In the genomic region with DNA sequence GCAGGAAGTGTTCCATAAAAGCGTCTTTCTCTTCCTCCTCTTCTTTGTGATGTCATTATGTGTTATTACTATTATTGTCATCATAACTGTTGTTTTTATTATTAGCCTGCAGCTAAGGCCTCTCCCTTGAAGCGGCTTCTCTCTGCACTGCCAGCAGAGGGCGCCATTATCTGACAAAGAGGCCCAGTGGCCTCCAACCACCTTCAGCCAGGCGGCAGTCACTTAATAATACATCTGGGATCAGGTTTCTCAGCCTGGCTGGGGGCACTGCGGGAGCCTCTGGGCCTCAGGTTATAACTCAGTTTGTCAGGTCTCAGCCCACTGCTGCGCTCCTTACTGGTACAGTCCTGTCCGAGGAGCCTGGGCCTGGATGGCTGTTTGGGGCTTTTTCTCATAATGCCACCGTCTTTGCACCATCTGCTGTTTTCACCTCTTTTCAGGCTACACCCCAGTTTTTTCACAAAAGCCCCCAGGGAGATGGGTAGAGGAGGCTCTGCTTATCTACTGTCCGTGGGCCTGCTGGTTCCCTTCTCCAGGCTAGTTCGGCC, we compare ENCODE assay signal across 9 cellular contexts.
DNase-seq lines count a peak whose midpoint lies in the region; ATAC-seq, FAIRE-seq and TF ChIP-seq lines count a peak whose summit lies in the region.
"Had no signal": no experiment of that assay in that cellular context is flagged by ENCODE, and none has a peak within 500 bp of the region (broad histone marks: within the 10 kb centered on the region; RNA-seq: fewer than 3 reads in every experiment).

No MANE protein-coding gene starts in this region.

- H3K27me3 Mint-ChIP-seq in CD8-positive, alpha-beta memory T cell, result peaks cover 3 to 7% of the 10 kb centered on the region in 2 donors

- H3K9me3 Mint-ChIP-seq in CD8-positive, alpha-beta memory T cell, result peaks cover 0 to 3% (median 0%) of the 10 kb centered on the region in 5 donors
- H3K9me3 Mint-ChIP-seq: naive thymus-derived CD8-positive, alpha-beta T cell had no signal

- DNase-seq in AML-193 (lab: John Stamatoyannopoulos, UW) (peak; percentile 50 to 52), MG63 (peak; percentile 85), SK-N-SH (peak; percentile 77), GM12878 (ENCODE audit: low read depth, low spot score) (no peak), keratinocyte (ENCODE audit: low read depth, low spot score) (peak; percentile 35)
- DNase-seq in stimulated activated CD8-positive, alpha-beta memory T cell treated with anti-CD3 and anti-CD28 coated beads, Interleukin-15, amount 100 ng/mL, for 24 hours (ENCODE audit: low read depth), result peak; percentile 16
- DNase-seq in CD8-positive, alpha-beta memory T cell, result no peak

- POLR2A ChIA-PET in SK-N-SH (lab: Yijun Ruan, JAX), result interaction anchor here (1.1 kb wide), 1 partner anchor 92 kb away, joined by 6 read pairs; no protein-coding TSS in a partner anchor
- POLR2A ChIA-PET in GM12878 (lab: Charles Lee), result no interaction called here
- POLR2A ChIA-PET in CD8-positive, alpha-beta memory T cell (lab: Charles Lee), result no interaction called here

- in situ Hi-C loops in GM12878 (cut with MboI), result no loop called here

- no peaks in the 10 kb centered on the region for H3K9me2 ChIP-seq in SK-N-SH

- WGBS in SK-N-SH (ENCODE audit: low lambda C conversion rate), result 31% methylated on average over 9 of the region's 10 CpGs
- WGBS in GM12878 (ENCODE audit: insufficient coverage, insufficient replicate concordance, low lambda C conversion rate, missing lambda C conversion rate), result 48% methylated on average over 10 of the region's 10 CpGs

- H3K27ac Mint-ChIP-seq in CD8-positive, alpha-beta memory T cell, result no peak overlapping the region
- H3K27ac Mint-ChIP-seq: naive thymus-derived CD8-positive, alpha-beta T cell had no signal

- RAD21 ChIA-PET in GM12878 (lab: Charles Lee; ENCODE audit: unreplicated experiment), result interaction anchor here (2.4 kb wide), 1 partner anchor 466 kb away, joined by 8 read pairs; no protein-coding TSS in a partner anchor

- H3K9me3 ChIP-seq in MG63 (no peaks in the 10 kb centered on the region), SK-N-SH (no peaks in the 10 kb centered on the region), GM12878 (replicated peaks; ENCODE audit: control insufficient read depth, insufficient read depth, low read length) (no peaks in the 10 kb centered on the region; the same call in 2 of the 3 replicates), keratinocyte (ENCODE audit: control insufficient read depth, low read depth, low read length) (no peaks in the 10 kb centered on the region)
- no peaks in the 10 kb centered on the region for H3K9me3 ChIP-seq in CD8-positive, alpha-beta memory T cell (ENCODE audit: low read length)

- ATAC-seq in GM18511 (IDR thresholded peaks at IDR 0.05; ENCODE audit: unreplicated experiment) (peak; percentile 72), GM12878 (peak; percentile 89)
- ATAC-seq: naive thymus-derived CD8-positive, alpha-beta T cell had no signal

- TF ChIP-seq POLR2A in GM12878 (IDR thresholded peaks at IDR 0.05; ENCODE audit: low read depth, low read length), result no peak

- no peak overlapping the region for H3K4me3 Mint-ChIP-seq in CD8-positive, alpha-beta memory T cell
- H3K4me3 Mint-ChIP-seq: naive thymus-derived CD8-positive, alpha-beta T cell had no signal

- H3K27ac ChIP-seq in SK-N-SH (ENCODE audit: low read depth in 2 of 2, low read length in 1 of 2), result peak overlapping the region in 1 of 2 experiments; percentile 95; a peak in 2 of 4 replicates
- no peak overlapping the region for H3K27ac ChIP-seq in GM12878 (ENCODE audit: control insufficient read depth, insufficient read depth)
- H3K27ac ChIP-seq in keratinocyte (ENCODE audit: control insufficient read depth, insufficient read depth, low read length), result no peak overlapping the region
- H3K27ac ChIP-seq in CD8-positive, alpha-beta memory T cell (ENCODE audit: low read depth, low read length), result no peak overlapping the region

- H3K27me3 ChIP-seq in MG63 (peaks cover 9% of the 10 kb centered on the region; the same call in 1 of the 2 replicates), SK-N-SH (ENCODE audit: insufficient read depth) (no peaks in the 10 kb centered on the region), GM12878 (replicated peaks in 1 of 2; ENCODE audit: control insufficient read depth in 2 of 2, insufficient read depth in 2 of 2, low read length in 1 of 2) (no peaks in the 10 kb centered on the region; a peak in 1 of 4 replicates), keratinocyte (ENCODE audit: control insufficient read depth, extremely low read depth, insufficient read depth, low read length) (no peaks in the 10 kb centered on the region)
- H3K27me3 ChIP-seq in CD8-positive, alpha-beta memory T cell (ENCODE audit: insufficient read depth, low read length, poor library complexity, severe bottlenecking), result no peaks in the 10 kb centered on the region

- H3K4me1 Mint-ChIP-seq in CD8-positive, alpha-beta memory T cell, result no peaks in the 10 kb centered on the region
- H3K4me1 Mint-ChIP-seq: naive thymus-derived CD8-positive, alpha-beta T cell had no signal

- no TSS peak for BruUV-seq in GM12878 (replicated peaks; lab: Mats Ljungman, UMichigan)

- H3K36me3 Mint-ChIP-seq in CD8-positive, alpha-beta memory T cell, result no peaks in the 10 kb centered on the region

- H3K4me2 ChIP-seq in SK-N-SH, result no peak overlapping the region
- no peak overlapping the region for H3K4me2 ChIP-seq in GM12878 (ENCODE audit: control insufficient read depth, insufficient read depth)
- no peak overlapping the region for H3K4me2 ChIP-seq in keratinocyte (ENCODE audit: control insufficient read depth, extremely low read depth, insufficient read depth, low read depth, low read length)

- SMC1A ChIA-PET in GM12878 (lab: Charles Lee; ENCODE audit: uncharacterized antibody, unreplicated experiment), result interaction anchor here (0.7 to 1.1 kb wide), 2 partner anchors 27 to 80 kb away, joined by 3 read pairs; no protein-coding TSS in a partner anchor

- dilution Hi-C loops in keratinocyte (cut with MboI; ENCODE audit: extremely low pct_ligation_motif_present, low sequenced_read_pairs), result no loop called here

- no peaks in the 10 kb centered on the region for H3K9me1 ChIP-seq in keratinocyte (ENCODE audit: control insufficient read depth, extremely low read depth, insufficient read depth, low read length)

- H3K4me1 ChIP-seq in SK-N-SH (ENCODE audit: control insufficient read depth in 1 of 2, insufficient read depth in 2 of 2, low read depth in 1 of 2, low read length in 1 of 2) (peaks cover 17 to 50% of the 10 kb centered on the region in 2 experiments), GM12878 (ENCODE audit: control insufficient read depth, insufficient read depth, low read length) (no peaks in the 10 kb centered on the region), keratinocyte (ENCODE audit: control insufficient read depth, extremely low read depth, insufficient read depth, low read length) (peaks cover 4% of the 10 kb centered on the region)
- H3K4me1 ChIP-seq in CD8-positive, alpha-beta memory T cell (ENCODE audit: insufficient read depth, low read length), result no peaks in the 10 kb centered on the region

- TF ChIP-seq RAD21 in SK-N-SH (IDR thresholded peaks at IDR 0.05; ENCODE audit: low read length) (peak; percentile 90), GM12878 (IDR thresholded peaks at IDR 0.05; ENCODE audit: insufficient read depth, low read depth, low read length) (peak; percentile 60)

- H4K20me1 ChIP-seq in SK-N-SH (ENCODE audit: insufficient read depth), result no peaks in the 10 kb centered on the region
- no peaks in the 10 kb centered on the region for H4K20me1 ChIP-seq in GM12878 (ENCODE audit: control insufficient read depth, insufficient read depth)
- H4K20me1 ChIP-seq in keratinocyte (ENCODE audit: control insufficient read depth, extremely low read depth, insufficient read depth, low read length), result no peaks in the 10 kb centered on the region

- H3K4me3 ChIP-seq in MG63 (no peak overlapping the region), SK-N-SH (ENCODE audit: low read depth in 2 of 2, low read length in 1 of 2) (no peak overlapping the region; a peak in 1 of 4 replicates), GM12878 (no peak overlapping the region), keratinocyte (ENCODE audit: control insufficient read depth in 2 of 3, extremely low read depth in 1 of 3, insufficient read depth in 2 of 3, low read depth in 1 of 3, low read length in 3 of 3) (no peak overlapping the region)
- H3K4me3 ChIP-seq in CD8-positive, alpha-beta memory T cell (ENCODE audit: low read length), result no peak overlapping the region

- TF ChIP-seq EP300 in SK-N-SH (IDR thresholded peaks at IDR 0.05; ENCODE audit: borderline replicate concordance in 1 of 2, low read depth in 1 of 2, low read length in 1 of 2) (peak in 1 of 2 experiments; percentile 23; a peak in 1 of 4 replicates), GM12878 (IDR thresholded peaks at IDR 0.05; ENCODE audit: borderline replicate concordance in 1 of 2, control insufficient read depth in 1 of 2, low read depth in 2 of 2, low read length in 2 of 2) (no peak)

- FAIRE-seq in GM12878 (lab: Jason Lieb, UNC), result peak; percentile 66
- peak; percentile 51 for FAIRE-seq in keratinocyte (lab: Jason Lieb, UNC)

- intact Hi-C loops in GM12878 (cut with micrococcal nuclease; ENCODE audit: unreplicated experiment), result loop anchor here (5.0 kb wide), 1 partner anchor 610 kb away; no protein-coding TSS in a partner anchor

- CTCF ChIA-PET in SK-N-SH (lab: Yijun Ruan, JAX), result interaction anchor here (0.5 to 9.2 kb wide), 48 partner anchors 8 to 599 kb away, joined by 3 to 141 read pairs (median 4); a partner anchor contains a TSS
- CTCF ChIA-PET in GM12878 (lab: Yijun Ruan, JAX), result interaction anchor here (0.7 to 1.6 kb wide), 11 partner anchors 9 to 711 kb away, joined by 3 to 4 read pairs (median 3); a partner anchor contains a TSS
- CTCF ChIA-PET in CD8-positive, alpha-beta memory T cell (lab: Charles Lee), result no interaction called here

- no peak overlapping the region for H2AFZ ChIP-seq in SK-N-SH (ENCODE audit: low read depth)
- H2AFZ ChIP-seq in GM12878 (ENCODE audit: control insufficient read depth, low read depth, low read length), result no peak overlapping the region
- no peak overlapping the region for H2AFZ ChIP-seq in keratinocyte (ENCODE audit: control insufficient read depth, low read length)

- peaks cover 10% of the 10 kb centered on the region for H3F3A ChIP-seq in SK-N-SH (replicated peaks; ENCODE audit: insufficient read depth)

- no peaks in the 10 kb centered on the region for H3K79me2 ChIP-seq in SK-N-SH (ENCODE audit: insufficient read depth)
- no peaks in the 10 kb centered on the region for H3K79me2 ChIP-seq in GM12878 (ENCODE audit: control insufficient read depth, insufficient read depth, low read length)
- no peaks in the 10 kb centered on the region for H3K79me2 ChIP-seq in keratinocyte (ENCODE audit: control insufficient read depth, insufficient read depth, low read length)

- H3K9ac ChIP-seq in SK-N-SH (no peak overlapping the region), GM12878 (ENCODE audit: control insufficient read depth, insufficient read depth, low read length) (no peak overlapping the region), keratinocyte (ENCODE audit: control insufficient read depth, extremely low read depth, insufficient read depth, low read length) (no peak overlapping the region)

- TF ChIP-seq CTCF in SK-N-SH (IDR thresholded peaks at IDR 0.05) (peak; percentile 97), GM12878 (IDR thresholded peaks at IDR 0.05 in 2 of 3, conservative IDR thresholded peaks at IDR 0.05 in 1 of 3; ENCODE audit: control insufficient read depth in 2 of 3, extremely low read depth in 1 of 3, insufficient read depth in 1 of 3, low read depth in 3 of 3, low read length in 3 of 3) (peak; percentile 74 to 84 (median 81)), keratinocyte (optimal IDR thresholded peaks at IDR 0.05 in 1 of 3, IDR thresholded peaks at IDR 0.05 in 1 of 3, conservative IDR thresholded peaks at IDR 0.05 in 1 of 3; ENCODE audit: extremely low read depth in 1 of 3, insufficient read depth in 2 of 3, low read length in 3 of 3) (peak; percentile 79 to 88 (median 83))

- H3K36me3 ChIP-seq in MG63 (no peaks in the 10 kb centered on the region), SK-N-SH (replicated peaks in 1 of 2; ENCODE audit: control insufficient read depth in 1 of 2, insufficient read depth in 2 of 2, low read length in 1 of 2) (no peaks in the 10 kb centered on the region), GM12878 (ENCODE audit: control insufficient read depth in 2 of 2, insufficient read depth in 2 of 2, low read length in 1 of 2) (no peaks in the 10 kb centered on the region), keratinocyte (ENCODE audit: control insufficient read depth in 2 of 2, extremely low read depth in 1 of 2, insufficient read depth in 2 of 2, low read length in 2 of 2) (no peaks in the 10 kb centered on the region)
- H3K36me3 ChIP-seq in CD8-positive, alpha-beta memory T cell (ENCODE audit: insufficient read depth, low read length), result no peaks in the 10 kb centered on the region

Comparison
In these comparisons a context has a peak if more than half of its experiments do, and no peak if none do; other contexts are left out.
1. DNase-seq: peak in AML-193 (2 of 2), MG63 (single experiment), SK-N-SH (single experiment), keratinocyte (single experiment) and stimulated activated CD8-positive, alpha-beta memory T cell treated with anti-CD3 and anti-CD28 coated beads, Interleukin-15, amount 100 ng/mL, for 24 hours (single experiment); none in GM12878 (single experiment) and CD8-positive, alpha-beta memory T cell (0 of 5).
2. Peak in every context shown above with its lines, with median percentiles within 50 percentile points of each other: CTCF ChIP-seq.